7 cellular contexts compared by ENCODE assay signal in genomic region chr6:120564779-120565178, GRCh38.
"Had no signal": no experiment of that assay in that cellular context is flagged by ENCODE, and none has a peak within 500 bp of the region (broad histone marks: within the 10 kb centered on the region; RNA-seq: fewer than 3 reads in every experiment).

No MANE protein-coding gene starts in this region.

- H3K27ac ChIP-seq: HL-60 had no signal

- DNase-seq: IMR-90, KBM-7, KG1 had no signal

- FAIRE-seq: HepG2, HTR-8/SVneo had no signal

- H3K4me1 Mint-ChIP-seq: IgD-negative memory B cell had no signal

- H3K27ac Mint-ChIP-seq: IgD-negative memory B cell had no signal

- H3K27me3 Mint-ChIP-seq: IgD-negative memory B cell had no signal

- ATAC-seq: HepG2 had no signal

- H3K4me3 Mint-ChIP-seq: IgD-negative memory B cell had no signal
